ENCODE assay signal across 15 cellular contexts in genomic region chr1:115592264-115592663, GRCh38. TPM values are rescaled to one million over a fixed set of nuclear protein-coding genes. Genes with fewer than 3 reads are reported as not detected.
DNase-seq lines count a peak whose midpoint lies in the region; TF ChIP-seq lines count a peak whose summit lies in the region.
"Had no signal": no experiment of that assay in that cellular context is flagged by ENCODE, and none has a peak within 500 bp of the region (broad histone marks: within the 10 kb centered on the region; RNA-seq: fewer than 3 reads in every experiment).

No MANE protein-coding gene starts in this region.

- no peak overlapping the region for H3K4me3 ChIP-seq in GM06990 (replicated peaks; ENCODE audit: low read depth, low read length)
- no peak overlapping the region for H3K4me3 ChIP-seq in HFF-Myc (replicated peaks; ENCODE audit: low read depth, low read length)
- no peak overlapping the region for H3K4me3 ChIP-seq in brain microvascular endothelial cell (ENCODE audit: low read depth, low read length)
- no peak overlapping the region for H3K4me3 ChIP-seq in fibroblast of mammary gland (ENCODE audit: control insufficient read depth, low read depth, low read length)
- H3K4me3 ChIP-seq in smooth muscle cell, result no peak overlapping the region
- H3K4me3 ChIP-seq: A549, GM12878 had no signal

- H3K27me3 ChIP-seq in GM06990 (replicated peaks; ENCODE audit: control insufficient read depth, insufficient read depth, low read length) (0 out of 2 replicates have a peak, but pooled peaks cover 1% of the 10 kb centered on the region), brain microvascular endothelial cell (replicated peaks) (no peaks in the 10 kb centered on the region), smooth muscle cell (ENCODE audit: low read depth) (no peaks in the 10 kb centered on the region)
- H3K27me3 ChIP-seq: BE2C had no signal

- no peaks in the 10 kb centered on the region for H4K20me1 ChIP-seq in smooth muscle cell (ENCODE audit: low read depth)

- no peaks in the 10 kb centered on the region for H3K36me3 ChIP-seq in GM06990 (ENCODE audit: control insufficient read depth, insufficient read depth, low read length)
- no peaks in the 10 kb centered on the region for H3K36me3 ChIP-seq in brain microvascular endothelial cell (replicated peaks)
- H3K36me3 ChIP-seq in smooth muscle cell (ENCODE audit: low read depth), result no peaks in the 10 kb centered on the region
- H3K36me3 ChIP-seq: BE2C had no signal

- no peak for DNase-seq in GM06990 (ENCODE audit: extremely low read depth, insufficient read length)
- no peak for DNase-seq in HFF-Myc (ENCODE audit: extremely low read depth, low read depth)
- DNase-seq in brain microvascular endothelial cell, result no peak
- DNase-seq in fibroblast of mammary gland (ENCODE audit: low read depth), result no peak
- no peak for DNase-seq in OCI-M1 (lab: John Stamatoyannopoulos, UW)
- no peak for DNase-seq in NK-92 (lab: John Stamatoyannopoulos, UW; ENCODE audit: unreplicated experiment)
- DNase-seq in smooth muscle cell (lab: John Stamatoyannopoulos, UW; ENCODE audit: unreplicated experiment), result no peak
- DNase-seq in activated CD8-positive, alpha-beta memory T cell treated with anti-CD3 and anti-CD28 coated beads for 24 hours, result no peak
- DNase-seq: BE2C; Caco-2; CD8-positive, alpha-beta memory T cell; DND-41; KG1 had no signal

- H3K9me3 ChIP-seq in smooth muscle cell (replicated peaks; ENCODE audit: low read depth), result peaks cover 6% of the 10 kb centered on the region
- H3K9me3 ChIP-seq: BE2C had no signal

- no peaks in the 10 kb centered on the region for H3F3A ChIP-seq in smooth muscle cell (ENCODE audit: low read depth)

- 100% methylated on average over 1 of the region's 1 CpG for whole genome bisulfite sequencing in smooth muscle cell (ENCODE audit: low lambda C conversion rate)

- H2AFZ ChIP-seq in smooth muscle cell (ENCODE audit: low read depth), result no peak overlapping the region

- no peaks in the 10 kb centered on the region for H3K4me1 ChIP-seq in smooth muscle cell (ENCODE audit: low read depth)
- H3K4me1 ChIP-seq: A549, BE2C, Caco-2 had no signal

- no peak overlapping the region for H3K27ac ChIP-seq in brain microvascular endothelial cell
- no peak overlapping the region for H3K27ac ChIP-seq in smooth muscle cell (ENCODE audit: low read depth)
- H3K27ac ChIP-seq: A549 had no signal

- no peak overlapping the region for H3K9ac ChIP-seq in smooth muscle cell (ENCODE audit: low read depth)

- H3K4me2 ChIP-seq in smooth muscle cell, result no peak overlapping the region
- H3K4me2 ChIP-seq: A549 had no signal

- in situ Hi-C loops in brain microvascular endothelial cell (cut with HindIII; ENCODE audit: low pct_ligation_motif_present, low sequenced_read_pairs), result no loop called here

- peak; percentile 1 for TF ChIP-seq CTCF in GM06990 (IDR thresholded peaks at IDR 0.05; ENCODE audit: insufficient read depth, low read length, poor library complexity, severe bottlenecking)
- TF ChIP-seq CTCF in HFF-Myc (IDR thresholded peaks at IDR 0.05; ENCODE audit: low read depth, low read length, missing control alignments), result peak; percentile 8
- peak; percentile 26 for TF ChIP-seq CTCF in brain microvascular endothelial cell (IDR thresholded peaks at IDR 0.05; ENCODE audit: low read depth, low read length, missing control alignments)
- peak; percentile 1 for TF ChIP-seq CTCF in fibroblast of mammary gland (conservative IDR thresholded peaks at IDR 0.05; ENCODE audit: control insufficient read depth, insufficient read depth, low read depth, low read length)
- TF ChIP-seq CTCF in smooth muscle cell (IDR thresholded peaks at IDR 0.05; ENCODE audit: borderline replicate concordance, insufficient read depth, poor library complexity, severe bottlenecking), result no peak

- no peaks in the 10 kb centered on the region for H3K79me2 ChIP-seq in smooth muscle cell (ENCODE audit: low read depth)

RNA-seq across cellular contexts. Expression of gene VANGL1, which starts 49.5 kb away (rescaled TPM):
- 7.9 and 12.2 TPM in 2 replicates for total RNA-seq in smooth muscle cell
- 5.5 and 6.5 TPM in 2 replicates for polyA plus RNA-seq in smooth muscle cell
